In genomic region chr16:55249361-55249760, GRCh38 we compare ENCODE assay signal across 5 cellular contexts.
"Had no signal": no experiment of that assay in that cellular context is flagged by ENCODE, and none has a peak within 500 bp of the region (broad histone marks: within the 10 kb centered on the region; RNA-seq: fewer than 3 reads in every experiment).

No MANE protein-coding gene starts in this region.

- H3K27ac ChIP-seq: GM23248 had no signal

- H3K27ac Mint-ChIP-seq: H9 had no signal

- H2AFZ ChIP-seq: GM23248 had no signal

- DNase-seq: GM23248, H9, HCEC 1CT, IMR-90 had no signal

- ATAC-seq: K562 had no signal

- H3K4me3 ChIP-seq: GM23248, K562 had no signal
